ENCODE assay signal across 8 cellular contexts in the genomic region with DNA sequence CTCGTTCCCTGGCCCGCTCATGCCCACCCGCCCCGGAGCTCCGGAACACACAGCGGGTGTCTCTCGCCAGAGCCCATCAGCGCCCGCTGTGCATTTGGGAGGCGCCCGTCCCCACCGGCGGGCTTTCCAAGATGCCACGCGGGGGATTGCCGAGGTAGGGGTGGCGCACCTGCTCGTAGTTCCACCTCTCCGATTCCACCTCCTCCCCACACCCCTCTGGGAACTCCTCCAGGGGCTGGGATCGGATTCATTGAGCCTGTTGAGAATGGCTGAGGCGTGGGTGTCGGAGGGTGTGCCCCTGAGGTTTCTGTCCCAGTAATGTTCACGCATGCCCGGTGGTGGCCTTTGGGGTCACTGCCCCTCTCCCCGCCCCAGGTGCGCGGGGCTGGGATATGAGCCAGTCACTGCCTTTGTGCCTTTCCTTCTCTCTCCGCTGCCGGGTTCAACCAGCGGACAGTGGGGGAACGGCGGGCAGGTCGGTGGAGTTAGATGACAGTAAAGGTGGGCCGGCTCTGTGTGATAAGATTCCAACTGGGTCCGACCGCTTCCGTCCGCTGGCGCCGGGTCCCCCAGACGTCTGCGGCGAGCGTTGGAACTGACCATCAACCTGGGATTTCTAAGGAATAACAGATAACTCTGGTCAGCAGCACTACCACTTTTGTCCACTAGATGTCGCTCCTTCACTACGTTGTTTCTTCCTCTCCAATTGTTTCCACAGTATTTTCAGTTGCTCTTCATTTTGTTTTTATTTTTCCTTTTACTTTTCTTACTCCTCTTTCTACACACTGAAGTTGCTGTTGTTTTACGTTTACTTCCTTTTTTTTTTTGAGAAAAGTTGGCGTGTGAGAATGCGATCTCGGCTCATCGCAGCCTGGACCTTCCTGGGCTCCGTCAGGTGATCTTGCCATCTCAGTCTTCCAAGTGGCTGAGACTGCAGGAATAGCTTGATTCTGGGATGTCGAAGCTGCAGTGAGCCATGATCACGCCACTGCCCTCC.
DNase-seq lines count a peak whose midpoint lies in the region; ATAC-seq and TF ChIP-seq lines count a peak whose summit lies in the region.

No MANE protein-coding gene starts in this region.

- DNase-seq in AG04450 (ENCODE audit: low read depth, low spot score) (peak; percentile 27), NCI-H82 treated with DMSO at 0.1 percent for 48 hours (lab: John Stamatoyannopoulos, UW; ENCODE audit: unreplicated experiment) (peak; percentile 76), epithelial cell of proximal tubule (ENCODE audit: low read depth) (peak; percentile 51)
- DNase-seq in activated CD8-positive, alpha-beta memory T cell treated with anti-CD3 and anti-CD28 coated beads, Interleukin-2, amount 50 U/mL, for 48 hours = peak; percentile 86
- DNase-seq in stimulated activated CD8-positive, alpha-beta memory T cell treated with anti-CD3 and anti-CD28 coated beads, Interleukin-7, amount 100 ng/mL, for 4 hours (ENCODE audit: low read depth in 2 of 2) = peak; percentile 10 to 30

- H3K9me3 ChIP-seq in AG04450 (ENCODE audit: control insufficient read depth, insufficient read depth, low read length) = peaks cover 9% of the 10 kb centered on the region
- H3K9me3 ChIP-seq in muscle layer of colon (ENCODE audit: low read length) = no peaks in the 10 kb centered on the region

- TF ChIP-seq CTCF in AG04450 (IDR thresholded peaks at IDR 0.05; ENCODE audit: low read depth, low read length) (peak; percentile 91), epithelial cell of proximal tubule (conservative IDR thresholded peaks at IDR 0.05; ENCODE audit: low read depth, low read length) (peak; percentile 91)

- H3K4me3 ChIP-seq in AG04450 (ENCODE audit: low read depth, low read length) = peak overlapping the region; percentile 31
- H3K4me3 ChIP-seq in epithelial cell of proximal tubule (ENCODE audit: low read depth, low read length) = peak overlapping the region; percentile 65
- H3K4me3 ChIP-seq in muscle layer of colon (ENCODE audit: low read depth in 1 of 2, low read length in 2 of 2) = peak overlapping the region; percentile 22 to 61

- peaks cover 4% of the 10 kb centered on the region for H3K4me1 ChIP-seq in muscle layer of colon (ENCODE audit: insufficient read depth, low read length)

- POLR2A ChIA-PET in AG04450 (lab: Yijun Ruan, JAX) = no interaction called here

- no peak overlapping the region for H3K9ac ChIP-seq in muscle layer of colon (ENCODE audit: low read length)

- ATAC-seq in GM18499 (IDR thresholded peaks at IDR 0.05; ENCODE audit: insufficient read depth, unreplicated experiment) (peak; percentile 86), HG03175 (IDR thresholded peaks at IDR 0.05; ENCODE audit: unreplicated experiment) (peak; percentile 76)

- CTCF ChIA-PET in AG04450 (lab: Charles Lee) = interaction anchor here (0.6 to 2.0 kb wide), 6 partner anchors 82 to 1143 kb away, joined by 3 to 16 read pairs (median 4); no protein-coding TSS in a partner anchor

- no peaks in the 10 kb centered on the region for H3K36me3 ChIP-seq in muscle layer of colon (ENCODE audit: insufficient read depth, low read length)

- H3K27ac ChIP-seq in AG04450 (ENCODE audit: low read depth, low read length) (no peak overlapping the region), muscle layer of colon (ENCODE audit: low read depth, low read length) (no peak overlapping the region)

- H3K27me3 ChIP-seq in AG04450 (ENCODE audit: control insufficient read depth, insufficient read depth, low read length) (no peaks in the 10 kb centered on the region), muscle layer of colon (ENCODE audit: control insufficient read depth in 1 of 2, insufficient read depth in 2 of 2, low read length in 2 of 2) (peaks cover 5% of the 10 kb centered on the region in 2 donors)

Comparison
In these comparisons a context has a peak if more than half of its experiments do, and no peak if none do; other contexts are left out.
1. DNase-seq: peak in every context shown above with its lines; median percentile 86 in activated CD8-positive, alpha-beta memory T cell treated with anti-CD3 and anti-CD28 coated beads, Interleukin-2, amount 50 U/mL, for 48 hours; 76 in NCI-H82 treated with DMSO at 0.1 percent for 48 hours; 51 in epithelial cell of proximal tubule; 27 in AG04450; 20 in stimulated activated CD8-positive, alpha-beta memory T cell treated with anti-CD3 and anti-CD28 coated beads, Interleukin-7, amount 100 ng/mL, for 4 hours.